ENCODE assay signal across 10 cellular contexts in genomic region chr1:173044656-173045055, GRCh38. TPM values are rescaled to one million over a fixed set of nuclear protein-coding genes. Genes with fewer than 3 reads are reported as not detected.
"Had no signal": no experiment of that assay in that cellular context is flagged by ENCODE, and none has a peak within 500 bp of the region (broad histone marks: within the 10 kb centered on the region; RNA-seq: fewer than 3 reads in every experiment).

No MANE protein-coding gene starts in this region.

- H3K36me3 ChIP-seq: HAP-1 had no signal

- H3K9ac ChIP-seq: GM23248 had no signal

- FAIRE-seq: HepG2, K562 had no signal

- H3K4me1 ChIP-seq: HAP-1 had no signal

- ATAC-seq: HepG2, K562 had no signal

- H3K27ac ChIP-seq: GM23248, HL-60 had no signal

- DNase-seq: GM23248, H7, HFFc6, KG1 had no signal

- H3K4me3 ChIP-seq: GM23248, HAP-1, K562 had no signal

- H3K9me3 ChIP-seq: HAP-1 had no signal

- H2AFZ ChIP-seq: GM23248 had no signal

RNA-seq across cellular contexts. Expression of gene TNFSF18, which starts 6.1 kb away (rescaled TPM):
- total RNA-seq: H7, HepG2, HT1080, K562 had no signal
- polyA plus RNA-seq: HepG2, IgD-negative memory B cell, K562 had no signal
